Comparison of ENCODE assay signal across 8 cellular contexts in genomic region chr2:129742415-129742814, GRCh38.
"Had no signal": no experiment of that assay in that cellular context is flagged by ENCODE, and none has a peak within 500 bp of the region (broad histone marks: within the 10 kb centered on the region; RNA-seq: fewer than 3 reads in every experiment).

No MANE protein-coding gene starts in this region.

- H3K27ac ChIP-seq: GM23248 had no signal

- H3K4me3 ChIP-seq: GM23248, K562 had no signal

- H3K4me3 Mint-ChIP-seq: H9 had no signal

- DNase-seq: GM23248, GOT3, H9, HCEC 1CT, IMR-90 had no signal

- H2AFZ ChIP-seq: GM23248 had no signal

- H3K9ac ChIP-seq: GM23248 had no signal

- FAIRE-seq: H54, HTR-8/SVneo, K562 had no signal

- H3K27ac Mint-ChIP-seq: H9 had no signal
